In genomic region chr11:699753-700152, GRCh38 we compare ENCODE assay signal across 18 cellular contexts.
"Had no signal": no experiment of that assay in that cellular context is flagged by ENCODE, and none has a peak within 500 bp of the region (broad histone marks: within the 10 kb centered on the region; RNA-seq: fewer than 3 reads in every experiment).

No MANE protein-coding gene starts in this region.

- DNase-seq: activated CD4-positive, alpha-beta T cell treated with anti-CD3 and anti-CD28 coated beads for 36 hours; activated CD4-positive, alpha-beta T cell treated with anti-CD3 and anti-CD28 coated beads, Interleukin-2, amount 50 U/mL, for 48 hours; activated gamma-delta T cell; body of pancreas; foreskin melanocyte; heart left ventricle; left lung; midbrain; occipital lobe; retina; stimulated activated CD4-positive, alpha-beta T cell treated with anti-CD3 and anti-CD28 coated beads, Interleukin-12 subunit alpha, Interleukin-12 subunit beta, amount 100 ng/mL, for 4 hours; stimulated activated CD4-positive, alpha-beta T cell treated with anti-CD3 and anti-CD28 coated beads, Interleukin-1b, Interleukin-23, amount 100 ng/mL, for 48 hours; stimulated activated CD8-positive, alpha-beta memory T cell treated with anti-CD3 and anti-CD28 coated beads, Interleukin-4, amount 100 ng/mL, for 48 hours; stimulated activated naive CD8-positive, alpha-beta T cell treated with anti-CD3 and anti-CD28 coated beads, Interleukin-15, amount 100 ng/mL, for 72 hours had no signal

- H3K36me3 Mint-ChIP-seq: activated naive CD4-positive, alpha-beta T cell treated with anti-CD3 and anti-CD28 coated beads, Interleukin-2, amount 50 U/mL, for 24 hours; type B pancreatic cell had no signal

- H3K27ac ChIP-seq: body of pancreas, heart left ventricle, left lung, suprapubic skin had no signal

- H3K27ac Mint-ChIP-seq: activated CD4-positive, alpha-beta T cell treated with anti-CD3 and anti-CD28 coated beads for 36 hours; activated naive CD4-positive, alpha-beta T cell treated with anti-CD3 and anti-CD28 coated beads, Interleukin-2, amount 50 U/mL, for 24 hours; nephron; stimulated activated naive CD8-positive, alpha-beta T cell treated with anti-CD3 and anti-CD28 coated beads, Interleukin-15, amount 100 ng/mL, for 72 hours; type B pancreatic cell had no signal

- H3K27me3 Mint-ChIP-seq: activated CD4-positive, alpha-beta T cell treated with anti-CD3 and anti-CD28 coated beads for 36 hours; activated naive CD4-positive, alpha-beta T cell treated with anti-CD3 and anti-CD28 coated beads, Interleukin-2, amount 50 U/mL, for 24 hours; stimulated activated naive CD8-positive, alpha-beta T cell treated with anti-CD3 and anti-CD28 coated beads, Interleukin-15, amount 100 ng/mL, for 72 hours; type B pancreatic cell had no signal

- H3K4me3 Mint-ChIP-seq: activated CD4-positive, alpha-beta T cell treated with anti-CD3 and anti-CD28 coated beads for 36 hours; activated naive CD4-positive, alpha-beta T cell treated with anti-CD3 and anti-CD28 coated beads, Interleukin-2, amount 50 U/mL, for 24 hours; stimulated activated naive CD8-positive, alpha-beta T cell treated with anti-CD3 and anti-CD28 coated beads, Interleukin-15, amount 100 ng/mL, for 72 hours; type B pancreatic cell had no signal

- H3K9me3 ChIP-seq: body of pancreas, heart left ventricle, left lung, suprapubic skin had no signal

- H3K27me3 ChIP-seq: body of pancreas, heart left ventricle, left lung, suprapubic skin had no signal

- ATAC-seq: activated CD4-positive, alpha-beta T cell treated with anti-CD3 and anti-CD28 coated beads for 36 hours; body of pancreas; heart left ventricle; left lung; stimulated activated naive CD8-positive, alpha-beta T cell treated with anti-CD3 and anti-CD28 coated beads, Interleukin-15, amount 100 ng/mL, for 72 hours had no signal

- H3K9me3 Mint-ChIP-seq: activated naive CD4-positive, alpha-beta T cell treated with anti-CD3 and anti-CD28 coated beads, Interleukin-2, amount 50 U/mL, for 24 hours; nephron; stimulated activated naive CD8-positive, alpha-beta T cell treated with anti-CD3 and anti-CD28 coated beads, Interleukin-15, amount 100 ng/mL, for 72 hours; type B pancreatic cell had no signal

- H3K4me3 ChIP-seq: body of pancreas, heart left ventricle, left lung, suprapubic skin had no signal
